Comparison of ENCODE assay signal across 9 cellular contexts in genomic region chr5:135208555-135209494, GRCh38.
DNase-seq lines count a peak whose midpoint lies in the region; ATAC-seq, FAIRE-seq and TF ChIP-seq lines count a peak whose summit lies in the region.
"Had no signal": no experiment of that assay in that cellular context is flagged by ENCODE, and none has a peak within 500 bp of the region (broad histone marks: within the 10 kb centered on the region; RNA-seq: fewer than 3 reads in every experiment).

No MANE protein-coding gene starts in this region.

- H3K4me3 ChIP-seq in HepG2 (replicated peaks in 1 of 3; ENCODE audit: insufficient read depth in 1 of 3, low read depth in 2 of 3, low read length in 3 of 3) (no peak overlapping the region), right lobe of liver (no peak overlapping the region), adrenal gland (no peak overlapping the region), kidney epithelial cell (ENCODE audit: low read depth, low read length) (no peak overlapping the region), H7 (ENCODE audit: insufficient read depth, low read depth, low read length) (no peak overlapping the region)

- no peak overlapping the region for H3K9ac ChIP-seq in HepG2 (ENCODE audit: insufficient read depth, low read depth, low read length)
- H3K9ac ChIP-seq: KMS-11 had no signal

- POLR2A ChIA-PET in HepG2 (lab: Yijun Ruan, JAX): interaction anchor here (1.5 kb wide), 1 partner anchor 54 kb away, joined by 4 read pairs; no protein-coding TSS in a partner anchor

- no peak overlapping the region for H2AFZ ChIP-seq in HepG2 (ENCODE audit: low read length)

- no peak for FAIRE-seq in HepG2 (lab: Jason Lieb, UNC)

- no peak for TF ChIP-seq POLR2A in HepG2 (IDR thresholded peaks at IDR 0.05; ENCODE audit: insufficient read depth in 1 of 2, low read depth in 2 of 2, low read length in 2 of 2)
- TF ChIP-seq POLR2A in right lobe of liver (IDR thresholded peaks at IDR 0.05): no peak
- TF ChIP-seq POLR2A in adrenal gland (IDR thresholded peaks at IDR 0.05): no peak

- peak; percentile 83 for ATAC-seq in HepG2
- ATAC-seq in right lobe of liver: no peak
- ATAC-seq in GM21576 (IDR thresholded peaks at IDR 0.05; ENCODE audit: unreplicated experiment): no peak
- no peak for ATAC-seq in GM19324 (IDR thresholded peaks at IDR 0.05; ENCODE audit: low FRiP score, unreplicated experiment)

- DNase-seq in HepG2 (ENCODE audit: low spot score) (peak; percentile 79), right lobe of liver (no peak), adrenal gland (peak; percentile 40 to 88 (median 71)), kidney epithelial cell (ENCODE audit: low read depth) (peak; percentile 66), NCI-H1048 (lab: John Stamatoyannopoulos, UW) (no peak), H7 (no peak)

- H3K27ac ChIP-seq in HepG2 (ENCODE audit: extremely low read length, insufficient read depth, low read length) (no peak overlapping the region), right lobe of liver (no peak overlapping the region), adrenal gland (peak overlapping the region in 3 of 5 donors; percentile 44 to 86 (median 62))
- H3K27ac ChIP-seq: KMS-11 had no signal

- no peaks in the 10 kb centered on the region for H4K20me1 ChIP-seq in HepG2 (ENCODE audit: insufficient read depth, low read length)

- CTCF ChIA-PET in HepG2 (lab: Yijun Ruan, JAX; ENCODE audit: low intra/inter-chr PET ratio, low total read pairs): no interaction called here

- no peaks in the 10 kb centered on the region for H3K9me3 ChIP-seq in HepG2 (ENCODE audit: low read length)
- H3K9me3 ChIP-seq in right lobe of liver: no peaks in the 10 kb centered on the region
- H3K9me3 ChIP-seq in adrenal gland (replicated peaks in 1 of 3): no peaks in the 10 kb centered on the region

- WGBS in HepG2 (ENCODE audit: low lambda C conversion rate): 62% methylated on average over 9 of the region's 10 CpGs
- WGBS in right lobe of liver (ENCODE audit: insufficient coverage, low coverage, low lambda C conversion rate, missing lambda C conversion rate): 69% methylated on average over 10 of the region's 10 CpGs
- WGBS in adrenal gland, 4 donors: 53 to 59% (median 57%) methylated on average over 10 of the region's 10 CpGs

- intact Hi-C loops in HepG2 (cut with micrococcal nuclease; ENCODE audit: unreplicated experiment): loop anchor here (2.0 kb wide), 1 partner anchor 124 kb away; no protein-coding TSS in a partner anchor
- intact Hi-C loops in right lobe of liver (cut with DNase I): no loop called here
- intact Hi-C loops in adrenal gland (cut with DNase I): no loop called here

- H3K36me3 ChIP-seq in HepG2 (replicated peaks in 1 of 2; ENCODE audit: control insufficient read depth in 1 of 2, insufficient read depth in 2 of 2, low read length in 2 of 2) (no peaks in the 10 kb centered on the region), right lobe of liver (no peaks in the 10 kb centered on the region), adrenal gland (replicated peaks in 1 of 2) (no peaks in the 10 kb centered on the region), kidney epithelial cell (ENCODE audit: control insufficient read depth, insufficient read depth, low read length) (no peaks in the 10 kb centered on the region), H7 (replicated peaks; ENCODE audit: control insufficient read depth, insufficient read depth, low read length) (no peaks in the 10 kb centered on the region)

- TF ChIP-seq RAD21 in HepG2 (CRISPR knock-in tag; IDR thresholded peaks at IDR 0.05): no peak

- H3K4me1 ChIP-seq in HepG2 (ENCODE audit: insufficient read depth, low read length): peaks cover 21% of the 10 kb centered on the region
- no peaks in the 10 kb centered on the region for H3K4me1 ChIP-seq in right lobe of liver
- H3K4me1 ChIP-seq in adrenal gland (replicated peaks in 1 of 2): peaks cover 5 to 6% of the 10 kb centered on the region in 2 donors

- TF ChIP-seq EP300 in HepG2 (IDR thresholded peaks at IDR 0.05; ENCODE audit: low read depth in 2 of 2, low read length in 2 of 2) (peak in 1 of 2 experiments; percentile 12; a peak in 1 of 4 replicates), HepG2 (CRISPR knock-in tag; IDR thresholded peaks at IDR 0.05; ENCODE audit: borderline replicate concordance) (no peak)

- peak overlapping the region; percentile 23; the same call in 1 of the 2 replicates for H3K4me2 ChIP-seq in HepG2 (ENCODE audit: low read depth, low read length)
- H3K4me2 ChIP-seq: KMS-11 had no signal

- H3K79me2 ChIP-seq in HepG2 (ENCODE audit: insufficient read depth, low read length): no peaks in the 10 kb centered on the region

- TF ChIP-seq CTCF in HepG2 (CRISPR knock-in tag; IDR thresholded peaks at IDR 0.05) (peak; percentile 13; the same call in 1 of the 2 replicates), right lobe of liver (IDR thresholded peaks at IDR 0.05) (no peak), adrenal gland (IDR thresholded peaks at IDR 0.05) (peak in 1 of 6 experiments; percentile 13), kidney epithelial cell (IDR thresholded peaks at IDR 0.05; ENCODE audit: insufficient read depth, low read length, poor library complexity, severe bottlenecking) (peak; percentile 41)

- no TSS peak for BruUV-seq in HepG2 (replicated peaks; lab: Mats Ljungman, UMichigan)

- no peaks in the 10 kb centered on the region for H3K27me3 ChIP-seq in HepG2 (ENCODE audit: control insufficient read depth in 1 of 2, insufficient read depth in 2 of 2, low read length in 2 of 2)
- H3K27me3 ChIP-seq in right lobe of liver: no peaks in the 10 kb centered on the region
- no peaks in the 10 kb centered on the region for H3K27me3 ChIP-seq in adrenal gland
- no peaks in the 10 kb centered on the region for H3K27me3 ChIP-seq in kidney epithelial cell (ENCODE audit: control insufficient read depth, insufficient read depth, low read length)
- H3K27me3 ChIP-seq in H7 (ENCODE audit: control insufficient read depth, insufficient read depth, low read length): no peaks in the 10 kb centered on the region; the same call in 1 of the 2 replicates

- in situ Hi-C loops in HepG2 (cut with HindIII; ENCODE audit: extremely low pct_ligation_motif_present, low pct_unique_long_range_greater_than_20kb): no loop called here

TF ChIP-seq in HepG2, 621 proteins besides CTCF, POLR2A, EP300 and RAD21 (continues in another document):
- TF ChIP-seq IRF2 (CRISPR knock-in tag; IDR thresholded peaks at IDR 0.05) (0 out of 2 replicates have a peak, but pooled peaks have one; percentile 29), CERS6 (CRISPR knock-in tag; IDR thresholded peaks at IDR 0.05) (no peak), MLX (CRISPR knock-in tag; IDR thresholded peaks at IDR 0.05) (no peak), RXRB (CRISPR knock-in tag; IDR thresholded peaks at IDR 0.05; ENCODE audit: borderline replicate concordance) (0 out of 2 replicates have a peak, but pooled peaks have one; percentile 15), ZSCAN20 (CRISPR knock-in tag; IDR thresholded peaks at IDR 0.05; ENCODE audit: borderline replicate concordance) (no peak), HDAC1 (CRISPR knock-in tag; IDR thresholded peaks at IDR 0.05) (no peak), STAG1 (CRISPR knock-in tag; IDR thresholded peaks at IDR 0.05) (peak; percentile 23; the same call in 1 of the 2 replicates), CHD2 (IDR thresholded peaks at IDR 0.05; ENCODE audit: low read depth, low read length) (no peak), ZNF543 (CRISPR knock-in tag; IDR thresholded peaks at IDR 0.05) (no peak), NRL (CRISPR knock-in tag; IDR thresholded peaks at IDR 0.05; ENCODE audit: borderline replicate concordance) (no peak), ZNF101 (CRISPR knock-in tag; IDR thresholded peaks at IDR 0.05; ENCODE audit: borderline replicate concordance, low read depth) (no peak), MXI1 (IDR thresholded peaks at IDR 0.05; ENCODE audit: borderline replicate concordance, low read depth, low read length) (no peak), ZNF7 (CRISPR knock-in tag; IDR thresholded peaks at IDR 0.05) (no peak), ZNF607 (CRISPR knock-in tag; IDR thresholded peaks at IDR 0.05; ENCODE audit: borderline replicate concordance) (no peak), FOSL2 (CRISPR knock-in tag; IDR thresholded peaks at IDR 0.05) (peak; percentile 86)
- TF ChIP-seq, protein P1, sequence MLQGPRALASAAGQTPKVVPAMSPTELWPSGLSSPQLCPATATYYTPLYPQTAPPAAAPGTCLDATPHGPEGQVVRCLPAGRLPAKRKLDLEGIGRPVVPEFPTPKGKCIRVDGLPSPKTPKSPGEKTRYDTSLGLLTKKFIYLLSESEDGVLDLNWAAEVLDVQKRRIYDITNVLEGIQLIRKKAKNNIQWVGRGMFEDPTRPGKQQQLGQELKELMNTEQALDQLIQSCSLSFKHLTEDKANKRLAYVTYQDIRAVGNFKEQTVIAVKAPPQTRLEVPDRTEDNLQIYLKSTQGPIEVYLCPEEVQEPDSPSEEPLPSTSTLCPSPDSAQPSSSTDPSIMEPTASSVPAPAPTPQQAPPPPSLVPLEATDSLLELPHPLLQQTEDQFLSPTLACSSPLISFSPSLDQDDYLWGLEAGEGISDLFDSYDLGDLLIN (CRISPR knock-in tag; IDR thresholded peaks at IDR 0.05; ENCODE audit: borderline replicate concordance): no peak
- TF ChIP-seq, protein P2, sequence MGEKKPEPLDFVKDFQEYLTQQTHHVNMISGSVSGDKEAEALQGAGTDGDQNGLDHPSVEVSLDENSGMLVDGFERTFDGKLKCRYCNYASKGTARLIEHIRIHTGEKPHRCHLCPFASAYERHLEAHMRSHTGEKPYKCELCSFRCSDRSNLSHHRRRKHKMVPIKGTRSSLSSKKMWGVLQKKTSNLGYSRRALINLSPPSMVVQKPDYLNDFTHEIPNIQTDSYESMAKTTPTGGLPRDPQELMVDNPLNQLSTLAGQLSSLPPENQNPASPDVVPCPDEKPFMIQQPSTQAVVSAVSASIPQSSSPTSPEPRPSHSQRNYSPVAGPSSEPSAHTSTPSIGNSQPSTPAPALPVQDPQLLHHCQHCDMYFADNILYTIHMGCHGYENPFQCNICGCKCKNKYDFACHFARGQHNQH (CRISPR knock-in tag; IDR thresholded peaks at IDR 0.05): 0 out of 2 replicates have a peak, but pooled peaks have one; percentile 21

Comparison
In these comparisons a context has a peak if more than half of its experiments do, and no peak if none do; other contexts are left out.
1. DNase-seq: peak in HepG2 (single experiment), adrenal gland (7 of 7) and kidney epithelial cell (single experiment); none in right lobe of liver (0 of 3), NCI-H1048 (single experiment) and H7 (single experiment).
2. CTCF ChIP-seq: peak in HepG2 (single experiment) and kidney epithelial cell (single experiment); none in right lobe of liver (0 of 4).
3. H3K27ac ChIP-seq: peak in adrenal gland (3 of 5); none in HepG2 (single experiment) and right lobe of liver (0 of 3).